10 cellular contexts compared by ENCODE assay signal in genomic region chr10:95814011-95814727, GRCh38. TPM values are rescaled to one million over a fixed set of nuclear protein-coding genes. Genes with fewer than 3 reads are reported as not detected.
A peak's percentile ranks its signal among the peaks of the same experiment; 100 is the strongest.
DNase-seq lines count a peak whose midpoint lies in the region; ATAC-seq and TF ChIP-seq lines count a peak whose summit lies in the region.
"Had no signal": no experiment of that assay in that cellular context is flagged by ENCODE, and none has a peak within 500 bp of the region (broad histone marks: within the 10 kb centered on the region; RNA-seq: fewer than 3 reads in every experiment).

No MANE protein-coding gene starts in this region.

- H3K4me1 Mint-ChIP-seq in stimulated activated memory B cell treated with anti-CD40 and anti-IgM and Interleukin-4, amounts not matched to agents 10 μg/mL and 1 μg/mL and 100 μg/mL, for 72 hours, result peaks cover 65% of the 10 kb centered on the region
- H3K4me1 Mint-ChIP-seq in activated CD4-positive, alpha-beta memory T cell treated with anti-CD3 and anti-CD28 coated beads for 36 hours (ENCODE audit: low read depth), result peaks cover 13% of the 10 kb centered on the region

- H3K4me3 Mint-ChIP-seq in stimulated activated memory B cell treated with anti-CD40 and anti-IgM and Interleukin-4, amounts not matched to agents 10 μg/mL and 1 μg/mL and 100 μg/mL, for 72 hours, result no peak overlapping the region
- no peak overlapping the region for H3K4me3 Mint-ChIP-seq in activated CD4-positive, alpha-beta memory T cell treated with anti-CD3 and anti-CD28 coated beads for 36 hours

- H3K27ac Mint-ChIP-seq in stimulated activated memory B cell treated with anti-CD40 and anti-IgM and Interleukin-4, amounts not matched to agents 10 μg/mL and 1 μg/mL and 100 μg/mL, for 72 hours, result peak overlapping the region; percentile 75
- H3K27ac Mint-ChIP-seq in activated CD4-positive, alpha-beta memory T cell treated with anti-CD3 and anti-CD28 coated beads for 36 hours, result no peak overlapping the region

- POLR2A ChIA-PET in activated CD4-positive, alpha-beta memory T cell treated with anti-CD3 and anti-CD28 coated beads for 36 hours (lab: Charles Lee), result no interaction called here

- no peak for TF ChIP-seq CTCF in astrocyte of the spinal cord (IDR thresholded peaks at IDR 0.05; ENCODE audit: low read depth, low read length)

- in situ Hi-C loops in astrocyte of the spinal cord (cut with HindIII; ENCODE audit: low sequenced_read_pairs), result no loop called here

- DNase-seq in HCEC 1CT, result peak; percentile 56
- peak; percentile 87 for DNase-seq in astrocyte of the spinal cord (ENCODE audit: low read depth, low spot score)
- peak; percentile 39 for DNase-seq in iPS-NIHi11 (ENCODE audit: low spot score)
- no peak for DNase-seq in SHP77 treated with DMSO at 0.1 percent for 48 hours (lab: John Stamatoyannopoulos, UW)
- DNase-seq in activated CD4-positive, alpha-beta memory T cell treated with anti-CD3 and anti-CD28 coated beads for 36 hours, result no peak
- DNase-seq: activated naive CD4-positive, alpha-beta T cell treated with Interleukin-2 at 50 U/mL for 16 hours had no signal

- peaks cover 66% of the 10 kb centered on the region for H3K36me3 Mint-ChIP-seq in stimulated activated memory B cell treated with anti-CD40 and anti-IgM and Interleukin-4, amounts not matched to agents 10 μg/mL and 1 μg/mL and 100 μg/mL, for 72 hours
- H3K36me3 Mint-ChIP-seq in activated CD4-positive, alpha-beta memory T cell treated with anti-CD3 and anti-CD28 coated beads for 36 hours, result no peaks in the 10 kb centered on the region

- no peak for ATAC-seq in stimulated activated memory B cell treated with anti-CD40 and anti-IgM and Interleukin-4, amounts not matched to agents 10 μg/mL and 1 μg/mL and 100 μg/mL, for 72 hours
- no peak for ATAC-seq in HG03342 (IDR thresholded peaks at IDR 0.05; ENCODE audit: unreplicated experiment)
- ATAC-seq in GM21529 (IDR thresholded peaks at IDR 0.05; ENCODE audit: unreplicated experiment), result no peak
- ATAC-seq: Panc1 had no signal

- CTCF ChIA-PET in activated CD4-positive, alpha-beta memory T cell treated with anti-CD3 and anti-CD28 coated beads for 36 hours (lab: Charles Lee), result no interaction called here

- intact Hi-C loops in activated CD4-positive, alpha-beta memory T cell treated with anti-CD3 and anti-CD28 coated beads for 36 hours (cut with micrococcal nuclease), result no loop called here

- no peaks in the 10 kb centered on the region for H3K27me3 Mint-ChIP-seq in stimulated activated memory B cell treated with anti-CD40 and anti-IgM and Interleukin-4, amounts not matched to agents 10 μg/mL and 1 μg/mL and 100 μg/mL, for 72 hours
- peaks cover 5% of the 10 kb centered on the region for H3K27me3 Mint-ChIP-seq in activated CD4-positive, alpha-beta memory T cell treated with anti-CD3 and anti-CD28 coated beads for 36 hours

- peaks cover 3% of the 10 kb centered on the region for H3K9me3 Mint-ChIP-seq in stimulated activated memory B cell treated with anti-CD40 and anti-IgM and Interleukin-4, amounts not matched to agents 10 μg/mL and 1 μg/mL and 100 μg/mL, for 72 hours
- H3K9me3 Mint-ChIP-seq in activated CD4-positive, alpha-beta memory T cell treated with anti-CD3 and anti-CD28 coated beads for 36 hours, result no peaks in the 10 kb centered on the region

- no peak overlapping the region for H3K4me3 ChIP-seq in astrocyte of the spinal cord (ENCODE audit: low read depth, low read length)

RNA-seq across cellular contexts. Expression of gene ENTPD1, which starts 58.2 kb away (rescaled TPM):
- 1 to 10 TPM; 2.5 to 2.8 TPM for total RNA-seq in activated CD4-positive, alpha-beta memory T cell treated with anti-CD3 and anti-CD28 coated beads for 36 hours

Comparison
In these comparisons a context has a peak if more than half of its experiments do, and no peak if none do; other contexts are left out.
1. DNase-seq: peak in HCEC 1CT (single experiment), astrocyte of the spinal cord (single experiment) and iPS-NIHi11 (single experiment); none in SHP77 treated with DMSO at 0.1 percent for 48 hours (single experiment) and activated CD4-positive, alpha-beta memory T cell treated with anti-CD3 and anti-CD28 coated beads for 36 hours (single experiment).